Comparison of ENCODE assay signal across 1 cellular context in the genomic region with DNA sequence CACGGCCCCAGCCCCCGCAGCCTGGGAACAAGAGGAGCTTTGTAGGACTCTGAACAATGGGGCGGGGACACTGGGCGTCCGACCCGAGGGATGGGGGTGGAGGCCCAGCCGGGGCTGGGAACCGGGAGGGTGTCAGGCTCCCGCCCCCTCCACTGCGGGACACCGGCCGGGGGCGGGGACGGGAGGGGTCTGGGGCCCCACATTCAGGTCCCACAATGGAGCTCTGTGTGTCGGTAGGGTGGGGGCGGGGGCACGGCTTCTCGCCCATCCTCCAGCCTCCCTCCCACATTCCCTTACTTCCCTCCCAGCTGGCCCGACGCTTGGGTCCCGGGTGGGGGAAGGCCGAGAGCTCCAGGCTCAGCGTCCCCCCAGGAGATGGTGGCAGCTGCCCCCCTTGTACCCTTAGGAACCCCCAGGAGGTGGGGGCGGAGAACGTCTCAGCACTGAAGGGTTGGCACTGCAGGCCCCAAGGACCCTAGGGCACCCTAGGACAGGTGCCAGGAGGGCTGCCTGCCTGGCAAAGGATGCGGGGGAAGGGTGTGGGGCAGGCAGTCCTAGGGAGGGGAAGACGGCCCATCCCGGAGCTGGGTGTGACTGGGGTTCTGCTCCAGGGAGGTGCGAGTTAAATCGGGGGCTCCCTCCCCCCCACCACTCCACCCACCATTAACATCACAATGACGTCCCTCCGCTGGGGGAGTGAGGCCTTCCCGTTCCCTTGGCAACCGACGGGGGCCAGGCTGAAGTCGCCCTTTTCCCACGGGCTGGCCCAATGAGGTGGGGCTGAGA.
TF ChIP-seq lines count a peak whose summit lies in the region.

No MANE protein-coding gene starts in this region.

TF ChIP-seq in HEK293, 187 proteins besides CTCF, POLR2A, EP300 and RAD21 (continued from another document):
- TF ChIP-seq ZNF473 (tag by site-specific recombination; IDR thresholded peaks at IDR 0.05) (no peak), ZNF830 (tag by site-specific recombination; IDR thresholded peaks at IDR 0.05; ENCODE audit: low read depth) (no peak), ZFHX2 (tag by site-specific recombination; conservative IDR thresholded peaks at IDR 0.05) (peak; percentile 86), ZNF629 (tag by site-specific recombination; IDR thresholded peaks at IDR 0.05) (no peak), FEZF1 (tag by site-specific recombination; IDR thresholded peaks at IDR 0.05) (no peak), ZNF341 (tag by site-specific recombination; IDR thresholded peaks at IDR 0.05; ENCODE audit: low read depth) (no peak), ZNF610 (tag by site-specific recombination; IDR thresholded peaks at IDR 0.05; ENCODE audit: borderline replicate concordance) (no peak), WT1 (tag by site-specific recombination; IDR thresholded peaks at IDR 0.05) (no peak), GFI1B (tag by site-specific recombination; IDR thresholded peaks at IDR 0.05) (no peak), ZNF2 (tag by site-specific recombination; IDR thresholded peaks at IDR 0.05) (no peak), ZNF37A (tag by site-specific recombination; IDR thresholded peaks at IDR 0.05) (no peak), ZNF362 (tag by site-specific recombination; IDR thresholded peaks at IDR 0.05) (no peak), ZNF76 (tag by site-specific recombination; IDR thresholded peaks at IDR 0.05; ENCODE audit: borderline replicate concordance, low read depth) (no peak), ZSCAN30 (tag by site-specific recombination; IDR thresholded peaks at IDR 0.05) (no peak), ZNF501 (tag by site-specific recombination; IDR thresholded peaks at IDR 0.05) (no peak), ZNF155 (tag by site-specific recombination; IDR thresholded peaks at IDR 0.05) (no peak), ZNF626 (tag by site-specific recombination; IDR thresholded peaks at IDR 0.05) (no peak), ZNF544 (tag by site-specific recombination; IDR thresholded peaks at IDR 0.05) (no peak), ZNF513 (tag by site-specific recombination; IDR thresholded peaks at IDR 0.05) (no peak), ZNF169 (tag by site-specific recombination; IDR thresholded peaks at IDR 0.05) (no peak), EGR2 (tag by site-specific recombination; IDR thresholded peaks at IDR 0.05; ENCODE audit: low read depth) (peak; percentile 78), ZNF24 (tag by site-specific recombination; IDR thresholded peaks at IDR 0.05) (no peak), SP2 (tag by site-specific recombination; IDR thresholded peaks at IDR 0.05) (no peak), ZEB2 (tag by site-specific recombination; IDR thresholded peaks at IDR 0.05) (no peak), YY1 (tag by site-specific recombination; IDR thresholded peaks at IDR 0.05) (no peak)
- TF ChIP-seq, protein P1, sequence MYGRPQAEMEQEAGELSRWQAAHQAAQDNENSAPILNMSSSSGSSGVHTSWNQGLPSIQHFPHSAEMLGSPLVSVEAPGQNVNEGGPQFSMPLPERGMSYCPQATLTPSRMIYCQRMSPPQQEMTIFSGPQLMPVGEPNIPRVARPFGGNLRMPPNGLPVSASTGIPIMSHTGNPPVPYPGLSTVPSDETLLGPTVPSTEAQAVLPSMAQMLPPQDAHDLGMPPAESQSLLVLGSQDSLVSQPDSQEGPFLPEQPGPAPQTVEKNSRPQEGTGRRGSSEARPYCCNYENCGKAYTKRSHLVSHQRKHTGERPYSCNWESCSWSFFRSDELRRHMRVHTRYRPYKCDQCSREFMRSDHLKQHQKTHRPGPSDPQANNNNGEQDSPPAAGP (tag by site-specific recombination; IDR thresholded peaks at IDR 0.05): peak; percentile 34; the same call in 1 of the 2 replicates
- TF ChIP-seq, protein P2, sequence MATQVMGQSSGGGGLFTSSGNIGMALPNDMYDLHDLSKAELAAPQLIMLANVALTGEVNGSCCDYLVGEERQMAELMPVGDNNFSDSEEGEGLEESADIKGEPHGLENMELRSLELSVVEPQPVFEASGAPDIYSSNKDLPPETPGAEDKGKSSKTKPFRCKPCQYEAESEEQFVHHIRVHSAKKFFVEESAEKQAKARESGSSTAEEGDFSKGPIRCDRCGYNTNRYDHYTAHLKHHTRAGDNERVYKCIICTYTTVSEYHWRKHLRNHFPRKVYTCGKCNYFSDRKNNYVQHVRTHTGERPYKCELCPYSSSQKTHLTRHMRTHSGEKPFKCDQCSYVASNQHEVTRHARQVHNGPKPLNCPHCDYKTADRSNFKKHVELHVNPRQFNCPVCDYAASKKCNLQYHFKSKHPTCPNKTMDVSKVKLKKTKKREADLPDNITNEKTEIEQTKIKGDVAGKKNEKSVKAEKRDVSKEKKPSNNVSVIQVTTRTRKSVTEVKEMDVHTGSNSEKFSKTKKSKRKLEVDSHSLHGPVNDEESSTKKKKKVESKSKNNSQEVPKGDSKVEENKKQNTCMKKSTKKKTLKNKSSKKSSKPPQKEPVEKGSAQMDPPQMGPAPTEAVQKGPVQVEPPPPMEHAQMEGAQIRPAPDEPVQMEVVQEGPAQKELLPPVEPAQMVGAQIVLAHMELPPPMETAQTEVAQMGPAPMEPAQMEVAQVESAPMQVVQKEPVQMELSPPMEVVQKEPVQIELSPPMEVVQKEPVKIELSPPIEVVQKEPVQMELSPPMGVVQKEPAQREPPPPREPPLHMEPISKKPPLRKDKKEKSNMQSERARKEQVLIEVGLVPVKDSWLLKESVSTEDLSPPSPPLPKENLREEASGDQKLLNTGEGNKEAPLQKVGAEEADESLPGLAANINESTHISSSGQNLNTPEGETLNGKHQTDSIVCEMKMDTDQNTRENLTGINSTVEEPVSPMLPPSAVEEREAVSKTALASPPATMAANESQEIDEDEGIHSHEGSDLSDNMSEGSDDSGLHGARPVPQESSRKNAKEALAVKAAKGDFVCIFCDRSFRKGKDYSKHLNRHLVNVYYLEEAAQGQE (tag by site-specific recombination; IDR thresholded peaks at IDR 0.05): no peak
- TF ChIP-seq, protein P3, sequence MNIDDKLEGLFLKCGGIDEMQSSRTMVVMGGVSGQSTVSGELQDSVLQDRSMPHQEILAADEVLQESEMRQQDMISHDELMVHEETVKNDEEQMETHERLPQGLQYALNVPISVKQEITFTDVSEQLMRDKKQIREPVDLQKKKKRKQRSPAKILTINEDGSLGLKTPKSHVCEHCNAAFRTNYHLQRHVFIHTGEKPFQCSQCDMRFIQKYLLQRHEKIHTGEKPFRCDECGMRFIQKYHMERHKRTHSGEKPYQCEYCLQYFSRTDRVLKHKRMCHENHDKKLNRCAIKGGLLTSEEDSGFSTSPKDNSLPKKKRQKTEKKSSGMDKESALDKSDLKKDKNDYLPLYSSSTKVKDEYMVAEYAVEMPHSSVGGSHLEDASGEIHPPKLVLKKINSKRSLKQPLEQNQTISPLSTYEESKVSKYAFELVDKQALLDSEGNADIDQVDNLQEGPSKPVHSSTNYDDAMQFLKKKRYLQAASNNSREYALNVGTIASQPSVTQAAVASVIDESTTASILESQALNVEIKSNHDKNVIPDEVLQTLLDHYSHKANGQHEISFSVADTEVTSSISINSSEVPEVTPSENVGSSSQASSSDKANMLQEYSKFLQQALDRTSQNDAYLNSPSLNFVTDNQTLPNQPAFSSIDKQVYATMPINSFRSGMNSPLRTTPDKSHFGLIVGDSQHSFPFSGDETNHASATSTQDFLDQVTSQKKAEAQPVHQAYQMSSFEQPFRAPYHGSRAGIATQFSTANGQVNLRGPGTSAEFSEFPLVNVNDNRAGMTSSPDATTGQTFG (tag by site-specific recombination; IDR thresholded peaks at IDR 0.05; ENCODE audit: borderline replicate concordance): no peak
- TF ChIP-seq, protein P4, sequence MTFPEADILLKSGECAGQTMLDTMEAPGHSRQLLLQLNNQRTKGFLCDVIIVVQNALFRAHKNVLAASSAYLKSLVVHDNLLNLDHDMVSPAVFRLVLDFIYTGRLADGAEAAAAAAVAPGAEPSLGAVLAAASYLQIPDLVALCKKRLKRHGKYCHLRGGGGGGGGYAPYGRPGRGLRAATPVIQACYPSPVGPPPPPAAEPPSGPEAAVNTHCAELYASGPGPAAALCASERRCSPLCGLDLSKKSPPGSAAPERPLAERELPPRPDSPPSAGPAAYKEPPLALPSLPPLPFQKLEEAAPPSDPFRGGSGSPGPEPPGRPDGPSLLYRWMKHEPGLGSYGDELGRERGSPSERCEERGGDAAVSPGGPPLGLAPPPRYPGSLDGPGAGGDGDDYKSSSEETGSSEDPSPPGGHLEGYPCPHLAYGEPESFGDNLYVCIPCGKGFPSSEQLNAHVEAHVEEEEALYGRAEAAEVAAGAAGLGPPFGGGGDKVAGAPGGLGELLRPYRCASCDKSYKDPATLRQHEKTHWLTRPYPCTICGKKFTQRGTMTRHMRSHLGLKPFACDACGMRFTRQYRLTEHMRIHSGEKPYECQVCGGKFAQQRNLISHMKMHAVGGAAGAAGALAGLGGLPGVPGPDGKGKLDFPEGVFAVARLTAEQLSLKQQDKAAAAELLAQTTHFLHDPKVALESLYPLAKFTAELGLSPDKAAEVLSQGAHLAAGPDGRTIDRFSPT (tag by site-specific recombination; IDR thresholded peaks at IDR 0.05): 0 out of 2 replicates have a peak, but pooled peaks have one; percentile 32
- TF ChIP-seq, protein P5, sequence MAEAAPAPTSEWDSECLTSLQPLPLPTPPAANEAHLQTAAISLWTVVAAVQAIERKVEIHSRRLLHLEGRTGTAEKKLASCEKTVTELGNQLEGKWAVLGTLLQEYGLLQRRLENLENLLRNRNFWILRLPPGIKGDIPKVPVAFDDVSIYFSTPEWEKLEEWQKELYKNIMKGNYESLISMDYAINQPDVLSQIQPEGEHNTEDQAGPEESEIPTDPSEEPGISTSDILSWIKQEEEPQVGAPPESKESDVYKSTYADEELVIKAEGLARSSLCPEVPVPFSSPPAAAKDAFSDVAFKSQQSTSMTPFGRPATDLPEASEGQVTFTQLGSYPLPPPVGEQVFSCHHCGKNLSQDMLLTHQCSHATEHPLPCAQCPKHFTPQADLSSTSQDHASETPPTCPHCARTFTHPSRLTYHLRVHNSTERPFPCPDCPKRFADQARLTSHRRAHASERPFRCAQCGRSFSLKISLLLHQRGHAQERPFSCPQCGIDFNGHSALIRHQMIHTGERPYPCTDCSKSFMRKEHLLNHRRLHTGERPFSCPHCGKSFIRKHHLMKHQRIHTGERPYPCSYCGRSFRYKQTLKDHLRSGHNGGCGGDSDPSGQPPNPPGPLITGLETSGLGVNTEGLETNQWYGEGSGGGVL (tag by site-specific recombination; IDR thresholded peaks at IDR 0.05): no peak
- TF ChIP-seq, protein P6, sequence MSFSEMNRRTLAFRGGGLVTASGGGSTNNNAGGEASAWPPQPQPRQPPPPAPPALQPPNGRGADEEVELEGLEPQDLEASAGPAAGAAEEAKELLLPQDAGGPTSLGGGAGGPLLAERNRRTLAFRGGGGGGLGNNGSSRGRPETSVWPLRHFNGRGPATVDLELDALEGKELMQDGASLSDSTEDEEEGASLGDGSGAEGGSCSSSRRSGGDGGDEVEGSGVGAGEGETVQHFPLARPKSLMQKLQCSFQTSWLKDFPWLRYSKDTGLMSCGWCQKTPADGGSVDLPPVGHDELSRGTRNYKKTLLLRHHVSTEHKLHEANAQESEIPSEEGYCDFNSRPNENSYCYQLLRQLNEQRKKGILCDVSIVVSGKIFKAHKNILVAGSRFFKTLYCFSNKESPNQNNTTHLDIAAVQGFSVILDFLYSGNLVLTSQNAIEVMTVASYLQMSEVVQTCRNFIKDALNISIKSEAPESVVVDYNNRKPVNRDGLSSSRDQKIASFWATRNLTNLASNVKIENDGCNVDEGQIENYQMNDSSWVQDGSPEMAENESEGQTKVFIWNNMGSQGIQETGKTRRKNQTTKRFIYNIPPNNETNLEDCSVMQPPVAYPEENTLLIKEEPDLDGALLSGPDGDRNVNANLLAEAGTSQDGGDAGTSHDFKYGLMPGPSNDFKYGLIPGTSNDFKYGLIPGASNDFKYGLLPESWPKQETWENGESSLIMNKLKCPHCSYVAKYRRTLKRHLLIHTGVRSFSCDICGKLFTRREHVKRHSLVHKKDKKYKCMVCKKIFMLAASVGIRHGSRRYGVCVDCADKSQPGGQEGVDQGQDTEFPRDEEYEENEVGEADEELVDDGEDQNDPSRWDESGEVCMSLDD (tag by site-specific recombination; IDR thresholded peaks at IDR 0.05): no peak
- TF ChIP-seq, protein P7, sequence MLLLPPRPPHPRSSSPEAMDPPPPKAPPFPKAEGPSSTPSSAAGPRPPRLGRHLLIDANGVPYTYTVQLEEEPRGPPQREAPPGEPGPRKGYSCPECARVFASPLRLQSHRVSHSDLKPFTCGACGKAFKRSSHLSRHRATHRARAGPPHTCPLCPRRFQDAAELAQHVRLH (tag by site-specific recombination; IDR thresholded peaks at IDR 0.05): no peak
